ENCODE assay signal across 15 cellular contexts in the genomic region with DNA sequence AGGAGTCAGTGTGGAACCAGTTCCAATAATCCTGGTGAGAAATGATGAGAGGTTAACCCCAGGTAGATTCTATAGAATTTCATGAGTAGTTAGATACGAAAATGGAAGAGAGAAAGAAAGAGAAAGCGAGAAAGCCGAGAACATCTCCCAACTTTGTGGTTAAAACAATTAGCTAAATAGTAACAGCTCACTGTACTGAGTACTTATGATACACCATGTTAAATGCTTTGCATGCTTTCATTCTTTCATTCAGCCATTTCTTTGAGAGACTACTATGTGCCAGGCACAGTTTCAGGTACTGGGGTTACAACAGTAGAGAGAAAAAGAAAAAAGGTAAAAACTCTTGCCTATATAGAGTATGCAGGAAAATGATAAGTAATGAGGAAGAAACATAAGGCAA.
A peak's percentile ranks its signal among the peaks of the same experiment; 100 is the strongest.
DNase-seq lines count a peak whose midpoint lies in the region; ATAC-seq and TF ChIP-seq lines count a peak whose summit lies in the region.
"Had no signal": no experiment of that assay in that cellular context is flagged by ENCODE, and none has a peak within 500 bp of the region (broad histone marks: within the 10 kb centered on the region; RNA-seq: fewer than 3 reads in every experiment).

No MANE protein-coding gene starts in this region.

- no peak overlapping the region for H3K4me3 ChIP-seq in naive thymus-derived CD4-positive, alpha-beta T cell (ENCODE audit: low read length)
- H3K4me3 ChIP-seq in brain microvascular endothelial cell (ENCODE audit: low read depth, low read length) = no peak overlapping the region

- H3K36me3 ChIP-seq in naive thymus-derived CD4-positive, alpha-beta T cell (ENCODE audit: control insufficient read depth in 2 of 3, insufficient read depth in 3 of 3, low read length in 3 of 3) = no peaks in the 10 kb centered on the region
- H3K36me3 ChIP-seq in brain microvascular endothelial cell (replicated peaks) = no peaks in the 10 kb centered on the region
- H3K36me3 ChIP-seq: neutrophil had no signal

- H3K9me3 Mint-ChIP-seq in naive thymus-derived CD4-positive, alpha-beta T cell = peaks cover 0 to 5% (median 0%) of the 10 kb centered on the region in 11 donors

- ATAC-seq in GM18517 (IDR thresholded peaks at IDR 0.05; ENCODE audit: unreplicated experiment) (peak; percentile 96), GM19452 (IDR thresholded peaks at IDR 0.05; ENCODE audit: unreplicated experiment) (peak; percentile 98), HG02840 (IDR thresholded peaks at IDR 0.05; ENCODE audit: low FRiP score, unreplicated experiment) (peak; percentile 88), HG03460 (IDR thresholded peaks at IDR 0.05; ENCODE audit: unreplicated experiment) (peak; percentile 99)
- ATAC-seq in naive thymus-derived CD4-positive, alpha-beta T cell = no peak

- H3K27me3 ChIP-seq in naive thymus-derived CD4-positive, alpha-beta T cell (ENCODE audit: control insufficient read depth in 2 of 2, insufficient read depth in 2 of 2, low read length in 2 of 2) = no peaks in the 10 kb centered on the region
- H3K27me3 ChIP-seq in brain microvascular endothelial cell (replicated peaks) = peaks cover 3% of the 10 kb centered on the region

- H3K27ac ChIP-seq in naive thymus-derived CD4-positive, alpha-beta T cell (ENCODE audit: low read depth, low read length) = no peak overlapping the region
- H3K27ac ChIP-seq in brain microvascular endothelial cell = no peak overlapping the region
- H3K27ac ChIP-seq: neutrophil had no signal

- TF ChIP-seq CTCF in brain microvascular endothelial cell (IDR thresholded peaks at IDR 0.05; ENCODE audit: low read depth, low read length, missing control alignments) = no peak

- no peak overlapping the region for H3K4me3 Mint-ChIP-seq in naive thymus-derived CD4-positive, alpha-beta T cell

- DNase-seq in naive thymus-derived CD4-positive, alpha-beta T cell = no peak
- no peak for DNase-seq in brain microvascular endothelial cell
- no peak for DNase-seq in hypothalamus (lab: John Stamatoyannopoulos, UW)
- no peak for DNase-seq in CD1c-positive myeloid dendritic cell (ENCODE audit: extremely low spot score)
- DNase-seq: AML-193; head of caudate nucleus; NCI-H1092 treated with DMSO at 0.1 percent for 48 hours; NCI-H510A; RPMI8226; stimulated activated CD8-positive, alpha-beta memory T cell treated with anti-CD3 and anti-CD28 coated beads, Interleukin-4, amount 100 ng/mL, for 48 hours had no signal

- intact Hi-C loops in naive thymus-derived CD4-positive, alpha-beta T cell (cut with micrococcal nuclease) = no loop called here

- H3K27me3 Mint-ChIP-seq in naive thymus-derived CD4-positive, alpha-beta T cell = peaks cover 10 to 26% (median 12%) of the 10 kb centered on the region in 5 donors

- H3K36me3 Mint-ChIP-seq in naive thymus-derived CD4-positive, alpha-beta T cell = peaks cover 0 to 4% (median 0%) of the 10 kb centered on the region in 5 donors

- POLR2A ChIA-PET in naive thymus-derived CD4-positive, alpha-beta T cell (lab: Charles Lee) = no interaction called here

- H3K9me3 ChIP-seq in naive thymus-derived CD4-positive, alpha-beta T cell (ENCODE audit: control insufficient read depth in 2 of 3, low read length in 3 of 3) = no peaks in the 10 kb centered on the region
- H3K9me3 ChIP-seq: neutrophil had no signal

- no peak overlapping the region for H3K27ac Mint-ChIP-seq in naive thymus-derived CD4-positive, alpha-beta T cell

- in situ Hi-C loops in brain microvascular endothelial cell (cut with HindIII; ENCODE audit: low pct_ligation_motif_present, low sequenced_read_pairs) = no loop called here

- H3K4me1 ChIP-seq in naive thymus-derived CD4-positive, alpha-beta T cell (ENCODE audit: control insufficient read depth in 2 of 2, insufficient read depth in 2 of 2, low read length in 2 of 2) = no peaks in the 10 kb centered on the region

- CTCF ChIA-PET in naive thymus-derived CD4-positive, alpha-beta T cell (lab: Charles Lee) = no interaction called here

- no peaks in the 10 kb centered on the region for H3K4me1 Mint-ChIP-seq in naive thymus-derived CD4-positive, alpha-beta T cell
